25 cellular contexts compared by ENCODE assay signal in genomic region chr22:24095816-24096215, GRCh38.
"Had no signal": no experiment of that assay in that cellular context is flagged by ENCODE, and none has a peak within 500 bp of the region (broad histone marks: within the 10 kb centered on the region; RNA-seq: fewer than 3 reads in every experiment).

No MANE protein-coding gene starts in this region.

- H3K4me3 ChIP-seq: adrenal gland, breast epithelium, esophagus squamous epithelium, lung, skin epidermis had no signal

- H3K4me1 Mint-ChIP-seq: activated CD4-positive, alpha-beta T cell treated with anti-CD3 and anti-CD28 coated beads for 36 hours; activated naive CD4-positive, alpha-beta T cell treated with anti-CD3 and anti-CD28 coated beads, Interleukin-2, amount 50 U/mL, for 24 hours; mesothelial cell of epicardium; nephron progenitor cell; WTC11 had no signal

- H3K4me3 Mint-ChIP-seq: activated CD4-positive, alpha-beta memory T cell treated with anti-CD3 and anti-CD28 coated beads, Interleukin-2, amount 10 ng/mL, durations not matched to agents 7 days and 5 days; activated CD4-positive, alpha-beta T cell treated with anti-CD3 and anti-CD28 coated beads for 36 hours; activated CD8-positive, alpha-beta memory T cell treated with anti-CD3 and anti-CD28 coated beads, Interleukin-2, amount 10 ng/mL, durations not matched to agents 7 days and 5 days; activated naive CD4-positive, alpha-beta T cell treated with anti-CD3 and anti-CD28 coated beads, Interleukin-2, amount 50 U/mL, for 24 hours; activated T-cell treated with anti-CD3 and anti-CD28 coated beads, Interleukin-2, amount 50 U/mL, for 4 hours; effector memory CD8-positive, alpha-beta T cell; mesothelial cell of epicardium; nephron progenitor cell; stimulated activated naive CD8-positive, alpha-beta T cell treated with anti-CD3 and anti-CD28 coated beads, Interleukin-15, Interleukin-2, amounts not matched to agents 100 ng/mL and 50 ng/mL, for 24 hours; T-helper 2 cell treated with Interferon-gamma antibody and Interleukin-4, amounts not matched to agents 5 μg/mL and 100 μg/mL, for 36 hours; WTC11 had no signal

- DNase-seq: activated CD4-positive, alpha-beta memory T cell treated with anti-CD3 and anti-CD28 coated beads, Interleukin-2, amount 10 ng/mL, durations not matched to agents 7 days and 5 days; activated CD4-positive, alpha-beta T cell treated with anti-CD3 and anti-CD28 coated beads for 36 hours; activated CD8-positive, alpha-beta memory T cell treated with anti-CD3 and anti-CD28 coated beads, Interleukin-2, amount 10 ng/mL, durations not matched to agents 7 days and 5 days; activated T-cell treated with anti-CD3 and anti-CD28 coated beads, Interleukin-2, amount 50 U/mL, for 4 hours; dermis blood vessel endothelial cell; effector memory CD8-positive, alpha-beta T cell; esophagus squamous epithelium; foreskin fibroblast; hippocampal formation; nephron progenitor cell; nucleus accumbens; SK-N-SH; stimulated activated CD4-positive, alpha-beta T cell treated with anti-CD3 and anti-CD28 coated beads, Interleukin-15, amount 100 ng/mL, for 24 hours; stimulated activated CD4-positive, alpha-beta T cell treated with anti-CD3 and anti-CD28 coated beads, Interleukin-2, amount 100 ng/mL, for 48 hours; trophoblast cell had no signal

- H3K27me3 ChIP-seq: adrenal gland, breast epithelium, esophagus squamous epithelium had no signal

- H3K36me3 ChIP-seq: breast epithelium had no signal

- H3K27ac Mint-ChIP-seq: activated CD4-positive, alpha-beta memory T cell treated with anti-CD3 and anti-CD28 coated beads, Interleukin-2, amount 10 ng/mL, durations not matched to agents 7 days and 5 days; activated CD4-positive, alpha-beta T cell treated with anti-CD3 and anti-CD28 coated beads for 36 hours; activated CD8-positive, alpha-beta memory T cell treated with anti-CD3 and anti-CD28 coated beads, Interleukin-2, amount 10 ng/mL, durations not matched to agents 7 days and 5 days; activated naive CD4-positive, alpha-beta T cell treated with anti-CD3 and anti-CD28 coated beads, Interleukin-2, amount 50 U/mL, for 24 hours; mesothelial cell of epicardium; nephron progenitor cell; progenitor cell of endocrine pancreas; stimulated activated naive CD8-positive, alpha-beta T cell treated with anti-CD3 and anti-CD28 coated beads, Interleukin-15, Interleukin-2, amounts not matched to agents 100 ng/mL and 50 ng/mL, for 24 hours; T-helper 2 cell treated with Interferon-gamma antibody and Interleukin-4, amounts not matched to agents 5 μg/mL and 100 μg/mL, for 36 hours; WTC11 had no signal

- H3K9me3 Mint-ChIP-seq: activated CD4-positive, alpha-beta memory T cell treated with anti-CD3 and anti-CD28 coated beads, Interleukin-2, amount 10 ng/mL, durations not matched to agents 7 days and 5 days; activated naive CD4-positive, alpha-beta T cell treated with anti-CD3 and anti-CD28 coated beads, Interleukin-2, amount 50 U/mL, for 24 hours; activated T-cell treated with anti-CD3 and anti-CD28 coated beads, Interleukin-2, amount 50 U/mL, for 4 hours; effector memory CD8-positive, alpha-beta T cell; mesothelial cell of epicardium; nephron progenitor cell; stimulated activated naive CD8-positive, alpha-beta T cell treated with anti-CD3 and anti-CD28 coated beads, Interleukin-15, Interleukin-2, amounts not matched to agents 100 ng/mL and 50 ng/mL, for 24 hours; T-helper 2 cell treated with Interferon-gamma antibody and Interleukin-4, amounts not matched to agents 5 μg/mL and 100 μg/mL, for 36 hours; WTC11 had no signal

- H3K27me3 Mint-ChIP-seq: activated CD4-positive, alpha-beta memory T cell treated with anti-CD3 and anti-CD28 coated beads, Interleukin-2, amount 10 ng/mL, durations not matched to agents 7 days and 5 days; activated CD4-positive, alpha-beta T cell treated with anti-CD3 and anti-CD28 coated beads for 36 hours; activated CD8-positive, alpha-beta memory T cell treated with anti-CD3 and anti-CD28 coated beads, Interleukin-2, amount 10 ng/mL, durations not matched to agents 7 days and 5 days; activated naive CD4-positive, alpha-beta T cell treated with anti-CD3 and anti-CD28 coated beads, Interleukin-2, amount 50 U/mL, for 24 hours; effector memory CD8-positive, alpha-beta T cell; progenitor cell of endocrine pancreas; stimulated activated naive CD8-positive, alpha-beta T cell treated with anti-CD3 and anti-CD28 coated beads, Interleukin-15, Interleukin-2, amounts not matched to agents 100 ng/mL and 50 ng/mL, for 24 hours had no signal

- H3K4me1 ChIP-seq: breast epithelium, esophagus squamous epithelium had no signal

- H3K27ac ChIP-seq: adrenal gland, breast epithelium, esophagus squamous epithelium, skin epidermis had no signal

- H3K9me3 ChIP-seq: adrenal gland, breast epithelium, esophagus squamous epithelium, SK-N-SH had no signal
